Comparison of ENCODE assay signal across 35 cellular contexts in genomic region chr11:92451081-92451480, GRCh38.
"Had no signal": no experiment of that assay in that cellular context is flagged by ENCODE, and none has a peak within 500 bp of the region (broad histone marks: within the 10 kb centered on the region; RNA-seq: fewer than 3 reads in every experiment).

No MANE protein-coding gene starts in this region.

- H3K27me3 ChIP-seq: MG63 had no signal

- H3K36me3 ChIP-seq: MG63 had no signal

- H3K27ac ChIP-seq: KMS-11 had no signal

- H3K4me3 ChIP-seq: MG63 had no signal

- DNase-seq: Karpas-422, Kasumi-1, KG1, MG63, MM.1S, MV-4-11, NCI-H1048, NCI-H1092, NCI-H1092 treated with DMSO at 0.1 percent for 48 hours, NCI-H1105, NCI-H1105 treated with DMSO at 0.1 percent for 48 hours, NCI-H1417, NCI-H1417 treated with DMSO at 0.1 percent for 48 hours, NCI-H1436, NCI-H1436 treated with DMSO at 0.1 percent for 48 hours, NCI-H146, NCI-H1694, NCI-H1694 treated with DMSO at 0.1 percent for 48 hours, NCI-H187, NCI-H187 treated with DMSO at 0.1 percent for 48 hours, NCI-H1930, NCI-H2029, NCI-H2029 treated with DMSO at 0.1 percent for 48 hours, NCI-H2081, NCI-H2081 treated with DMSO at 0.1 percent for 48 hours, NCI-H2107, NCI-H2171, NCI-H2171 treated with DMSO at 0.1 percent for 48 hours, NCI-H2227 treated with DMSO at 0.1 percent for 48 hours, NCI-H226, NCI-H345, NCI-H446, NCI-H446 treated with DMSO at 0.1 percent for 48 hours, NCI-H510A had no signal

- H3K9ac ChIP-seq: KMS-11 had no signal

- H3K9me3 ChIP-seq: MG63 had no signal
